ENCODE assay signal across 2 cellular contexts in the genomic region with DNA sequence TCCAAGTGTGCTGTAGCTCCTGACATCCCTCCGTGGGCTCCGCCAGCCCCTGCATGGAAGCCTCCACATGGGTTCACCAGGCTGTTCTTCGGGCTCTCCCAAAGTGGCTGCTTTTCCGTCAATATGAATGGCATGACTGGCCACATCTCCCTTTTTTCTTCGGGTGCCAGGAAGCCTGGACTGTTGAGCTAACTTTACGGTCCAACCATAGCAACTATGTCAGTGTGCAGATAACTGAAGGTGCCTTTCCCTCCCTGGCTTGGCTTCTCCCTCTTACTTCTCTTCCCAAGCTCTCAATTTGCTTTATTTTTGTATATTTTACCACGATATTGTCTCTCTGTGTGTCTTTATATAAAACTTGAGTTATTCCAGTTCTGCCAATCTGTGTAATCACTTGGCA. TPM values are rescaled to one million over a fixed set of nuclear protein-coding genes. Genes with fewer than 3 reads are reported as not detected.
"Had no signal": no experiment of that assay in that cellular context is flagged by ENCODE, and none has a peak within 500 bp of the region (broad histone marks: within the 10 kb centered on the region; RNA-seq: fewer than 3 reads in every experiment).

No MANE protein-coding gene starts in this region.

RNA-seq across cellular contexts. Expression of a gene that starts 54.8 kb away (rescaled TPM):
- total RNA-seq: M059J had no signal
- polyA plus RNA-seq: SK-N-SH had no signal
